In the genomic region with DNA sequence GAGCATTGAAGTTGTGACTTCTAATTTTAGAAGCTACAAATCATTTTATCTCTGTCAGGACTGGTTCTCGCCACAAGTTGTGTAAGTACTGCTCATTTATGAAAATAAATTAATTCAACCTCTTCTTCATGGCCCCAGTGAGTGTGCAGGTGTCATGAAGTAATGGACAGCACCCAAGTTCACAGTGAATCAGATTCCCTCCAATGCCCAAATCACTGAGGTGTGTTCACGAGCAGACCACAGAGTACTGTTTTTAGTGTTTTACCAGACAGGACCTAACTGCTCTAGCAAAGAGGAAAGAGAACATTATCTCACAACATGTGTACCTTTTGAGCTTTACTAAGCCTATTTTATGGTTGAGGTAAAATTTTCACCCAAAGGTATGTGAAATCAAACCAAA, we compare ENCODE assay signal across 24 cellular contexts.
"Had no signal": no experiment of that assay in that cellular context is flagged by ENCODE, and none has a peak within 500 bp of the region (broad histone marks: within the 10 kb centered on the region; RNA-seq: fewer than 3 reads in every experiment).

No MANE protein-coding gene starts in this region.

- H3K4me1 ChIP-seq: ascending aorta, body of pancreas had no signal

- H3K27ac ChIP-seq: ascending aorta, body of pancreas, coronary artery had no signal

- H3K36me3 Mint-ChIP-seq: activated CD4-positive, alpha-beta memory T cell treated with anti-CD3 and anti-CD28 coated beads for 36 hours; T-cell had no signal

- H3K4me3 ChIP-seq: ascending aorta, body of pancreas, coronary artery had no signal

- H3K27ac Mint-ChIP-seq: activated B cell treated with CpG ODN at 0.5 μM for 24 hours; activated CD4-positive, alpha-beta memory T cell treated with anti-CD3 and anti-CD28 coated beads for 36 hours; activated CD4-positive, alpha-beta T cell treated with anti-CD3 and anti-CD28 coated beads, Interleukin-2, amount 10 ng/mL, durations not matched to agents 24 days and 14 days; activated naive CD4-positive, alpha-beta T cell treated with anti-CD3 and anti-CD28 coated beads, Interleukin-2, amount 50 U/mL, for 72 hours; activated naive CD8-positive, alpha-beta T cell treated with anti-CD3 and anti-CD28 coated beads, Interleukin-2, amount 50 U/mL, for 24 hours; T-cell had no signal

- H3K9me3 ChIP-seq: ascending aorta, body of pancreas had no signal

- H3K4me3 Mint-ChIP-seq: activated B cell treated with CpG ODN at 0.5 μM for 24 hours; activated CD4-positive, alpha-beta memory T cell treated with anti-CD3 and anti-CD28 coated beads for 36 hours; activated CD4-positive, alpha-beta T cell treated with anti-CD3 and anti-CD28 coated beads, Interleukin-2, amount 10 ng/mL, durations not matched to agents 24 days and 14 days; activated naive CD8-positive, alpha-beta T cell treated with anti-CD3 and anti-CD28 coated beads, Interleukin-2, amount 50 U/mL, for 24 hours; activated T-cell treated with anti-CD3 and anti-CD28 coated beads, Interleukin-2, amount 50 U/mL, for 4 hours; T-cell had no signal

- ATAC-seq: activated naive CD4-positive, alpha-beta T cell treated with anti-CD3 and anti-CD28 coated beads, Interleukin-2, amount 50 U/mL, for 72 hours; activated naive CD8-positive, alpha-beta T cell treated with anti-CD3 and anti-CD28 coated beads, Interleukin-2, amount 50 U/mL, for 24 hours; activated T-cell treated with anti-CD3 and anti-CD28 coated beads, Interleukin-2, amount 50 U/mL, for 4 hours; body of pancreas; T-cell had no signal

- H3K27me3 Mint-ChIP-seq: activated B cell treated with CpG ODN at 0.5 μM for 24 hours; activated CD4-positive, alpha-beta memory T cell treated with anti-CD3 and anti-CD28 coated beads for 36 hours; activated CD4-positive, alpha-beta T cell treated with anti-CD3 and anti-CD28 coated beads, Interleukin-2, amount 10 ng/mL, durations not matched to agents 24 days and 14 days; activated naive CD8-positive, alpha-beta T cell treated with anti-CD3 and anti-CD28 coated beads, Interleukin-2, amount 50 U/mL, for 24 hours; T-cell had no signal

- H3K4me1 Mint-ChIP-seq: activated B cell treated with CpG ODN at 0.5 μM for 24 hours; activated CD4-positive, alpha-beta T cell treated with anti-CD3 and anti-CD28 coated beads, Interleukin-2, amount 10 ng/mL, durations not matched to agents 24 days and 14 days; activated naive CD8-positive, alpha-beta T cell treated with anti-CD3 and anti-CD28 coated beads, Interleukin-2, amount 50 U/mL, for 24 hours; T-cell had no signal

- H3K36me3 ChIP-seq: ascending aorta had no signal

- DNase-seq: activated B cell treated with CpG ODN at 0.5 μM for 24 hours; activated CD4-positive, alpha-beta memory T cell treated with anti-CD3 and anti-CD28 coated beads for 36 hours; activated CD4-positive, alpha-beta T cell treated with anti-CD3 and anti-CD28 coated beads for 1 hour; activated CD4-positive, alpha-beta T cell treated with anti-CD3 and anti-CD28 coated beads, Interleukin-2, amount 10 ng/mL, durations not matched to agents 24 days and 14 days; activated CD8-positive, alpha-beta memory T cell treated with anti-CD3 and anti-CD28 coated beads for 24 hours; activated effector memory CD4-positive, alpha-beta T cell treated with anti-CD3 and anti-CD28 coated beads, Interleukin-2, amount 50 U/mL, for 16 hours; activated naive CD4-positive, alpha-beta T cell treated with Interleukin-2 at 50 U/mL for 16 hours; activated naive CD8-positive, alpha-beta T cell treated with anti-CD3 and anti-CD28 coated beads, Interleukin-2, amount 50 U/mL, for 24 hours; activated T-cell treated with anti-CD3 and anti-CD28 coated beads, Interleukin-2, amount 50 U/mL, for 4 hours; amniotic stem cell; body of pancreas; central memory CD4-positive, alpha-beta T cell; NCI-H1092 treated with DMSO at 0.1 percent for 48 hours; NCI-H1436; NCI-H1694 treated with DMSO at 0.1 percent for 48 hours; NCI-H2081; NCI-H524; SIG-M5; T-cell; T-helper 2 cell; T1000 had no signal

- H3K27me3 ChIP-seq: ascending aorta, body of pancreas had no signal
